1 cellular context compared by ENCODE assay signal in the genomic region with DNA sequence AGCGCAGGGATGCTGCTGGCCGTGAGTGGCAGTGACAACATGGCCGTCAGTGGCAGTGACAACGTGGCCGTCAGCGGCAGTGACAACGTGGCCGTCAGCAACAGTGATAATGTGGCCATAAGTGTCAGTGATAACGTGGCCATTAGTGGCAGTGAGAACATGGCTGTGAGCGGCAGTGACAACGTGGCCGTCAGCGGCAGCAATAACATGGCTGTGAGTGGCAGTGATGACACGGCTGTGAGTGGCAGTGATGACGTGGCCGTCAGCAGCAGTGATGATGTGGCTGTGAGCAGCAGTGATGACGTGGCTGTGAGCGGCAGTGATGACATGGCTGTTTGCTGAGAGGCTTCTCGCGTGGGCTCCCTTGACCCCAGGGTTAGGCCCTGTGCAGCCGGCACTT.
TF ChIP-seq lines count a peak whose summit lies in the region.

No MANE protein-coding gene starts in this region.

TF ChIP-seq in K562, 482 proteins besides CTCF, POLR2A, EP300 and RAD21 (continued from another document and continues in another):
- TF ChIP-seq, protein P1, sequence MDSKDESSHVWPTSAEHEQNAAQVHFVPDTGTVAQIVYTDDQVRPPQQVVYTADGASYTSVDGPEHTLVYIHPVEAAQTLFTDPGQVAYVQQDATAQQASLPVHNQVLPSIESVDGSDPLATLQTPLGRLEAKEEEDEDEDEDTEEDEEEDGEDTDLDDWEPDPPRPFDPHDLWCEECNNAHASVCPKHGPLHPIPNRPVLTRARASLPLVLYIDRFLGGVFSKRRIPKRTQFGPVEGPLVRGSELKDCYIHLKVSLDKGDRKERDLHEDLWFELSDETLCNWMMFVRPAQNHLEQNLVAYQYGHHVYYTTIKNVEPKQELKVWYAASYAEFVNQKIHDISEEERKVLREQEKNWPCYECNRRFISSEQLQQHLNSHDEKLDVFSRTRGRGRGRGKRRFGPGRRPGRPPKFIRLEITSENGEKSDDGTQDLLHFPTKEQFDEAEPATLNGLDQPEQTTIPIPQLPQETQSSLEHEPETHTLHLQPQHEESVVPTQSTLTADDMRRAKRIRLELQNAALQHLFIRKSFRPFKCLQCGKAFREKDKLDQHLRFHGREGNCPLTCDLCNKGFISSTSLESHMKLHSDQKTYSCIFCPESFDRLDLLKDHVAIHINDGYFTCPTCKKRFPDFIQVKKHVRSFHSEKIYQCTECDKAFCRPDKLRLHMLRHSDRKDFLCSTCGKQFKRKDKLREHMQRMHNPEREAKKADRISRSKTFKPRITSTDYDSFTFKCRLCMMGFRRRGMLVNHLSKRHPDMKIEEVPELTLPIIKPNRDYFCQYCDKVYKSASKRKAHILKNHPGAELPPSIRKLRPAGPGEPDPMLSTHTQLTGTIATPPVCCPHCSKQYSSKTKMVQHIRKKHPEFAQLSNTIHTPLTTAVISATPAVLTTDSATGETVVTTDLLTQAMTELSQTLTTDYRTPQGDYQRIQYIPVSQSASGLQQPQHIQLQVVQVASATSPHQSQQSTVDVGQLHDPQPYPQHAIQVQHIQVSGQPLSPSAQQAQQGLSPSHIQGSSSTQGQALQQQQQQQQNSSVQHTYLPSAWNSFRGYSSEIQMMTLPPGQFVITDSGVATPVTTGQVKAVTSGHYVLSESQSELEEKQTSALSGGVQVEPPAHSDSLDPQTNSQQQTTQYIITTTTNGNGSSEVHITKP (IDR thresholded peaks at IDR 0.05; ENCODE audit: partially characterized antibody): no peak
- no peak for TF ChIP-seq MBD2 (IDR thresholded peaks at IDR 0.05; ENCODE audit: borderline replicate concordance, low read depth)
- TF ChIP-seq ZNF512 (tag; IDR thresholded peaks at IDR 0.05): no peak
- TF ChIP-seq HNRNPK (IDR thresholded peaks at IDR 0.05; ENCODE audit: low read depth, low read length, poor library complexity, severe bottlenecking): no peak
- no peak for TF ChIP-seq POLR3A (IDR thresholded peaks at IDR 0.05; ENCODE audit: borderline replicate concordance, extremely low read depth, insufficient read depth, insufficient read length)
- TF ChIP-seq RFX1 (IDR thresholded peaks at IDR 0.05): no peak
- TF ChIP-seq NFE2 (IDR thresholded peaks at IDR 0.05; ENCODE audit: low read depth): peak; percentile 30; the same call in 1 of the 2 replicates
- TF ChIP-seq SRSF9 (IDR thresholded peaks at IDR 0.05; ENCODE audit: borderline replicate concordance, low read depth, low read length): no peak
- TF ChIP-seq DPF2 (IDR thresholded peaks at IDR 0.05): no peak
- TF ChIP-seq, protein P2, sequence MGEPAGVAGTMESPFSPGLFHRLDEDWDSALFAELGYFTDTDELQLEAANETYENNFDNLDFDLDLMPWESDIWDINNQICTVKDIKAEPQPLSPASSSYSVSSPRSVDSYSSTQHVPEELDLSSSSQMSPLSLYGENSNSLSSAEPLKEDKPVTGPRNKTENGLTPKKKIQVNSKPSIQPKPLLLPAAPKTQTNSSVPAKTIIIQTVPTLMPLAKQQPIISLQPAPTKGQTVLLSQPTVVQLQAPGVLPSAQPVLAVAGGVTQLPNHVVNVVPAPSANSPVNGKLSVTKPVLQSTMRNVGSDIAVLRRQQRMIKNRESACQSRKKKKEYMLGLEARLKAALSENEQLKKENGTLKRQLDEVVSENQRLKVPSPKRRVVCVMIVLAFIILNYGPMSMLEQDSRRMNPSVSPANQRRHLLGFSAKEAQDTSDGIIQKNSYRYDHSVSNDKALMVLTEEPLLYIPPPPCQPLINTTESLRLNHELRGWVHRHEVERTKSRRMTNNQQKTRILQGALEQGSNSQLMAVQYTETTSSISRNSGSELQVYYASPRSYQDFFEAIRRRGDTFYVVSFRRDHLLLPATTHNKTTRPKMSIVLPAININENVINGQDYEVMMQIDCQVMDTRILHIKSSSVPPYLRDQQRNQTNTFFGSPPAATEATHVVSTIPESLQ (CRISPR knock-in tag; IDR thresholded peaks at IDR 0.05): no peak
- TF ChIP-seq ZNF133 (CRISPR knock-in tag; IDR thresholded peaks at IDR 0.05): no peak
- no peak for TF ChIP-seq MEF2A (IDR thresholded peaks at IDR 0.05; ENCODE audit: control insufficient read depth, low read depth, low read length)
- TF ChIP-seq ZNF184 (CRISPR knock-in tag; IDR thresholded peaks at IDR 0.05): no peak
- TF ChIP-seq COPS2 (conservative IDR thresholded peaks at IDR 0.05): no peak
- no peak for TF ChIP-seq ADNP (tag; IDR thresholded peaks at IDR 0.05)
- no peak for TF ChIP-seq RBM39 (optimal IDR thresholded peaks at IDR 0.05; ENCODE audit: low read depth, low read length)
- TF ChIP-seq STAT5B (CRISPR knock-in tag; IDR thresholded peaks at IDR 0.05): no peak
- TF ChIP-seq FOXP1 (CRISPR knock-in tag; IDR thresholded peaks at IDR 0.05): no peak
- TF ChIP-seq ZKSCAN8 (CRISPR knock-in tag; IDR thresholded peaks at IDR 0.05): no peak
- no peak for TF ChIP-seq NR4A1 (CRISPR knock-in tag; IDR thresholded peaks at IDR 0.05)
- no peak for TF ChIP-seq NR4A1 (tag; IDR thresholded peaks at IDR 0.05)
- no peak for TF ChIP-seq GTF2F1 (IDR thresholded peaks at IDR 0.05; ENCODE audit: low read depth, low read length)
- TF ChIP-seq IFI16 (CRISPR knock-in tag; IDR thresholded peaks at IDR 0.05): no peak
- no peak for TF ChIP-seq RBM34 (IDR thresholded peaks at IDR 0.05; ENCODE audit: borderline replicate concordance, insufficient read depth, low read length)
- TF ChIP-seq ARID4B (CRISPR knock-in tag; IDR thresholded peaks at IDR 0.05): no peak
- TF ChIP-seq TCF3 (CRISPR knock-in tag; IDR thresholded peaks at IDR 0.05): no peak
- TF ChIP-seq, protein P3, sequence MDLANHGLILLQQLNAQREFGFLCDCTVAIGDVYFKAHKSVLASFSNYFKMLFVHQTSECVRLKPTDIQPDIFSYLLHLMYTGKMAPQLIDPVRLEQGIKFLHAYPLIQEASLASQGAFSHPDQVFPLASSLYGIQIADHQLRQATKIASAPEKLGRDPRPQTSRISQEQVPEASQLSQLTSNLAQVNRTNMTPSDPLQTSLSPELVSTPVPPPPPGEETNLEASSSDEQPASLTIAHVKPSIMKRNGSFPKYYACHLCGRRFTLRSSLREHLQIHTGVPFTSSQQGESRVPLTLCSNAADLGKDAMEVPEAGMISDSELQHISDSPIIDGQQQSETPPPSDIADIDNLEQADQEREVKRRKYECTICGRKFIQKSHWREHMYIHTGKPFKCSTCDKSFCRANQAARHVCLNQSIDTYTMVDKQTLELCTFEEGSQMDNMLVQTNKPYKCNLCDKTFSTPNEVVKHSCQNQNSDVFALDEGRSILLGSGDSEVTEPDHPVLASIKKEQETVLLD (IDR thresholded peaks at IDR 0.05): no peak
- no peak for TF ChIP-seq ZNF263 (CRISPR knock-in tag; IDR thresholded peaks at IDR 0.05; ENCODE audit: borderline replicate concordance)
- no peak for TF ChIP-seq BCLAF1 (IDR thresholded peaks at IDR 0.05; ENCODE audit: borderline replicate concordance in 1 of 2, control insufficient read depth in 1 of 2, low read depth in 2 of 2, low read length in 1 of 2)
- no peak for TF ChIP-seq ZNF23 (CRISPR knock-in tag; IDR thresholded peaks at IDR 0.05)
- TF ChIP-seq FOXM1 (IDR thresholded peaks at IDR 0.05; ENCODE audit: low read depth): no peak
- no peak for TF ChIP-seq FOXM1 (CRISPR knock-in tag; IDR thresholded peaks at IDR 0.05; ENCODE audit: low read depth)
- no peak for TF ChIP-seq RBBP5 (IDR thresholded peaks at IDR 0.05; ENCODE audit: borderline replicate concordance, insufficient read depth, low read length, poor library complexity, severe bottlenecking)
- TF ChIP-seq, protein P4, sequence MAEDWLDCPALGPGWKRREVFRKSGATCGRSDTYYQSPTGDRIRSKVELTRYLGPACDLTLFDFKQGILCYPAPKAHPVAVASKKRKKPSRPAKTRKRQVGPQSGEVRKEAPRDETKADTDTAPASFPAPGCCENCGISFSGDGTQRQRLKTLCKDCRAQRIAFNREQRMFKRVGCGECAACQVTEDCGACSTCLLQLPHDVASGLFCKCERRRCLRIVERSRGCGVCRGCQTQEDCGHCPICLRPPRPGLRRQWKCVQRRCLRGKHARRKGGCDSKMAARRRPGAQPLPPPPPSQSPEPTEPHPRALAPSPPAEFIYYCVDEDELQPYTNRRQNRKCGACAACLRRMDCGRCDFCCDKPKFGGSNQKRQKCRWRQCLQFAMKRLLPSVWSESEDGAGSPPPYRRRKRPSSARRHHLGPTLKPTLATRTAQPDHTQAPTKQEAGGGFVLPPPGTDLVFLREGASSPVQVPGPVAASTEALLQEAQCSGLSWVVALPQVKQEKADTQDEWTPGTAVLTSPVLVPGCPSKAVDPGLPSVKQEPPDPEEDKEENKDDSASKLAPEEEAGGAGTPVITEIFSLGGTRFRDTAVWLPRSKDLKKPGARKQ (CRISPR knock-in tag; IDR thresholded peaks at IDR 0.05): no peak
- no peak for TF ChIP-seq U2AF1 (optimal IDR thresholded peaks at IDR 0.05; ENCODE audit: low read depth, low read length)
- no peak for TF ChIP-seq HDAC2 (IDR thresholded peaks at IDR 0.05)
- no peak for TF ChIP-seq DMBX1 (CRISPR knock-in tag; IDR thresholded peaks at IDR 0.05; ENCODE audit: borderline replicate concordance)
- TF ChIP-seq JUNB (CRISPR knock-in tag; conservative IDR thresholded peaks at IDR 0.05): peak; percentile 58; the same call in 1 of the 2 replicates
- TF ChIP-seq EWSR1 (IDR thresholded peaks at IDR 0.05; ENCODE audit: borderline replicate concordance, low read depth, partially characterized antibody): no peak
- peak; percentile 95 for TF ChIP-seq CREM (IDR thresholded peaks at IDR 0.05; ENCODE audit: low read depth)
- TF ChIP-seq, protein P5, sequence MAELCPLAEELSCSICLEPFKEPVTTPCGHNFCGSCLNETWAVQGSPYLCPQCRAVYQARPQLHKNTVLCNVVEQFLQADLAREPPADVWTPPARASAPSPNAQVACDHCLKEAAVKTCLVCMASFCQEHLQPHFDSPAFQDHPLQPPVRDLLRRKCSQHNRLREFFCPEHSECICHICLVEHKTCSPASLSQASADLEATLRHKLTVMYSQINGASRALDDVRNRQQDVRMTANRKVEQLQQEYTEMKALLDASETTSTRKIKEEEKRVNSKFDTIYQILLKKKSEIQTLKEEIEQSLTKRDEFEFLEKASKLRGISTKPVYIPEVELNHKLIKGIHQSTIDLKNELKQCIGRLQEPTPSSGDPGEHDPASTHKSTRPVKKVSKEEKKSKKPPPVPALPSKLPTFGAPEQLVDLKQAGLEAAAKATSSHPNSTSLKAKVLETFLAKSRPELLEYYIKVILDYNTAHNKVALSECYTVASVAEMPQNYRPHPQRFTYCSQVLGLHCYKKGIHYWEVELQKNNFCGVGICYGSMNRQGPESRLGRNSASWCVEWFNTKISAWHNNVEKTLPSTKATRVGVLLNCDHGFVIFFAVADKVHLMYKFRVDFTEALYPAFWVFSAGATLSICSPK (IDR thresholded peaks at IDR 0.05; ENCODE audit: borderline replicate concordance): no peak
- TF ChIP-seq FOSL1 (tag; conservative IDR thresholded peaks at IDR 0.05): peak; percentile 83
- no peak for TF ChIP-seq KLF1 (tag; IDR thresholded peaks at IDR 0.05)
- no peak for TF ChIP-seq ZNF212 (CRISPR knock-in tag; IDR thresholded peaks at IDR 0.05)
